In genomic region chr1:21631944-21632887, GRCh38 we compare ENCODE assay signal across 13 cellular contexts. TPM values are rescaled to one million over a fixed set of nuclear protein-coding genes. Genes with fewer than 3 reads are reported as not detected.
DNase-seq lines count a peak whose midpoint lies in the region; ATAC-seq and TF ChIP-seq lines count a peak whose summit lies in the region.
"Had no signal": no experiment of that assay in that cellular context is flagged by ENCODE, and none has a peak within 500 bp of the region (broad histone marks: within the 10 kb centered on the region; RNA-seq: fewer than 3 reads in every experiment).

No MANE protein-coding gene starts in this region.

- no peak overlapping the region for H4K8ac ChIP-seq in IMR-90 (ENCODE audit: low read depth in 2 of 2, low read length in 2 of 2)

- TF ChIP-seq CTCF in C4-2B (conservative IDR thresholded peaks at IDR 0.05) (no peak), IMR-90 (conservative IDR thresholded peaks at IDR 0.05; ENCODE audit: low read depth, low read length) (no peak), right lobe of liver (IDR thresholded peaks at IDR 0.05) (no peak), lower lobe of right lung (IDR thresholded peaks at IDR 0.05) (no peak)

- H3K23ac ChIP-seq in IMR-90 (ENCODE audit: low read depth, low read length) = no peak overlapping the region

- no peak overlapping the region for H3K9ac ChIP-seq in IMR-90 (ENCODE audit: low read depth, low read length)

- POLR2A ChIA-PET in IMR-90 (lab: Charles Lee; ENCODE audit: unreplicated experiment) = no interaction called here

- no peak overlapping the region for H3K4ac ChIP-seq in IMR-90 (ENCODE audit: low read depth, low read length)

- H2AK9ac ChIP-seq in IMR-90 (replicated peaks; ENCODE audit: low read depth, low read length, poor library complexity) = no peak overlapping the region

- dilution Hi-C loops in IMR-90 (cut with HindIII; ENCODE audit: low sequenced_read_pairs, unreplicated experiment) = no loop called here

- H3K9me3 ChIP-seq in IMR-90 (ENCODE audit: control insufficient read depth, insufficient read depth, low read length) (no peaks in the 10 kb centered on the region), right lobe of liver (no peaks in the 10 kb centered on the region), lower lobe of right lung (no peaks in the 10 kb centered on the region)

- H3K36me3 ChIP-seq in IMR-90 (ENCODE audit: control insufficient read depth, insufficient read depth, low read length) (no peaks in the 10 kb centered on the region), right lobe of liver (no peaks in the 10 kb centered on the region), lower lobe of right lung (no peaks in the 10 kb centered on the region)

- H4K91ac ChIP-seq in IMR-90 (ENCODE audit: insufficient read depth, low read depth, low read length) = no peak overlapping the region

- H2AK5ac ChIP-seq in IMR-90 (ENCODE audit: low read depth, low read length) = no peak overlapping the region

- H3K14ac ChIP-seq in IMR-90 (replicated peaks; ENCODE audit: low read depth, low read length) = no peak overlapping the region

- H4K5ac ChIP-seq in IMR-90 (ENCODE audit: low read depth, low read length) = no peak overlapping the region

- intact Hi-C loops in IMR-90 (cut with micrococcal nuclease) = no loop called here
- intact Hi-C loops in right lobe of liver (cut with DNase I) = no loop called here
- intact Hi-C loops in lower lobe of right lung (cut with DNase I) = no loop called here

- no peak overlapping the region for H2BK20ac ChIP-seq in IMR-90 (ENCODE audit: low read depth, low read length)

- H3K9me1 ChIP-seq in IMR-90 (ENCODE audit: insufficient read depth, low read length) = no peaks in the 10 kb centered on the region

- no peaks in the 10 kb centered on the region; the same call in 1 of the 2 replicates for H4K20me1 ChIP-seq in IMR-90 (ENCODE audit: insufficient read depth, low read length)

- DNase-seq in IMR-90 (no peak), SW480 (ENCODE audit: low spot score) (peak; percentile 60), right lobe of liver (peak in 2 of 3 donors; percentile 49 to 52), germinal center (ENCODE audit: low spot score) (no peak), lower lobe of right lung (no peak)
- DNase-seq: activated CD8-positive, alpha-beta memory T cell treated with anti-CD3 and anti-CD28 coated beads, Interleukin-2, amount 10 ng/mL, durations not matched to agents 7 days and 5 days; activated naive CD8-positive, alpha-beta T cell treated with anti-CD3 and anti-CD28 coated beads for 36 hours; C1 segment of cervical spinal cord; NCI-H1048; stimulated activated CD8-positive, alpha-beta memory T cell treated with anti-CD3 and anti-CD28 coated beads, Interleukin-4, amount 100 ng/mL, for 48 hours had no signal

- ATAC-seq in IMR-90 (ENCODE audit: low read depth) (0 out of 2 replicates have a peak, but pooled peaks have one; percentile 17), right lobe of liver (peak; percentile 3 to 46 (median 34)), HG02763 (IDR thresholded peaks at IDR 0.05; ENCODE audit: unreplicated experiment) (no peak), GM21786 (IDR thresholded peaks at IDR 0.05; ENCODE audit: unreplicated experiment) (no peak), lower lobe of right lung (no peak)
- ATAC-seq: activated CD8-positive, alpha-beta memory T cell treated with anti-CD3 and anti-CD28 coated beads, Interleukin-2, amount 10 ng/mL, durations not matched to agents 7 days and 5 days had no signal

- H2BK5ac ChIP-seq in IMR-90 (ENCODE audit: low read depth, low read length, poor library complexity, severe bottlenecking) = no peak overlapping the region

- H2BK15ac ChIP-seq in IMR-90 (ENCODE audit: low read depth, low read length) = no peak overlapping the region

- H3K4me2 ChIP-seq in IMR-90 (ENCODE audit: low read depth, low read length) = no peak overlapping the region

- CTCF ChIA-PET in IMR-90 (lab: Yijun Ruan, JAX) = no interaction called here

- no peak overlapping the region for H3K18ac ChIP-seq in IMR-90 (ENCODE audit: low read depth, low read length)

- H3K4me1 ChIP-seq in IMR-90 (ENCODE audit: control insufficient read depth, insufficient read depth, low read length) (peaks cover 3% of the 10 kb centered on the region; the same call in 1 of the 2 replicates), right lobe of liver (peaks cover 0 to 12% (median 4%) of the 10 kb centered on the region in 4 donors), lower lobe of right lung (peaks cover 10% of the 10 kb centered on the region)

- H3K27me3 ChIP-seq in IMR-90 (ENCODE audit: control insufficient read depth, insufficient read depth, low read length) (peaks cover 64% of the 10 kb centered on the region), right lobe of liver (no peaks in the 10 kb centered on the region), lower lobe of right lung (ENCODE audit: low read depth) (peaks cover 33% of the 10 kb centered on the region)

- 58% methylated on average over 2 of the region's 19 CpGs; no CpG with 5 or more reads in 1 of the 2 experiments for WGBS in IMR-90 (ENCODE audit: extremely low coverage in 2 of 2, insufficient read length in 1 of 2), 2 experiments
- 29% methylated on average over 12 of the region's 19 CpGs for WGBS in right lobe of liver (ENCODE audit: insufficient coverage, low coverage, low lambda C conversion rate, missing lambda C conversion rate)

- H3K56ac ChIP-seq in IMR-90 (ENCODE audit: extremely low read depth, insufficient read depth, low read length) = no peak overlapping the region

- H2BK120ac ChIP-seq in IMR-90 (ENCODE audit: low read depth, low read length) = no peak overlapping the region

- H2AFZ ChIP-seq in IMR-90 (replicated peaks; ENCODE audit: low read length, poor library complexity) = peak overlapping the region; percentile 63

- in situ Hi-C loops in IMR-90 (cut with MboI; ENCODE audit: low sequenced_read_pairs) = no loop called here

- BruUV-seq in IMR-90 (replicated peaks; lab: Mats Ljungman, UMichigan) = no TSS peak

- H3K4me3 ChIP-seq in IMR-90 (ENCODE audit: insufficient read depth, low read depth, low read length) (no peak overlapping the region), right lobe of liver (no peak overlapping the region), lower lobe of right lung (no peak overlapping the region)

- TF ChIP-seq RAD21 in IMR-90 (IDR thresholded peaks at IDR 0.05; ENCODE audit: low read length) = no peak

- TF ChIP-seq POLR2A in IMR-90 (IDR thresholded peaks at IDR 0.05; ENCODE audit: low read depth, low read length) (no peak), right lobe of liver (IDR thresholded peaks at IDR 0.05) (no peak)

- no peaks in the 10 kb centered on the region for H3K79me1 ChIP-seq in IMR-90 (ENCODE audit: low read depth in 1 of 2, low read length in 2 of 2)

- H3K27ac ChIP-seq in C4-2B = peak overlapping the region; percentile 93
- no peak overlapping the region for H3K27ac ChIP-seq in IMR-90 (ENCODE audit: insufficient read depth, low read length)
- H3K27ac ChIP-seq in right lobe of liver = no peak overlapping the region
- H3K27ac ChIP-seq in lower lobe of right lung = no peak overlapping the region

TF ChIP-seq in IMR-90, 13 proteins besides CTCF, POLR2A, EP300 and RAD21:
- TF ChIP-seq SMC3 (IDR thresholded peaks at IDR 0.05; ENCODE audit: low read depth, low read length) = no peak
- TF ChIP-seq MAFK (IDR thresholded peaks at IDR 0.05; ENCODE audit: low read depth, low read length) = no peak
- TF ChIP-seq MAZ (IDR thresholded peaks at IDR 0.05; ENCODE audit: borderline replicate concordance, low read depth, low read length) = no peak
- TF ChIP-seq RCOR1 (IDR thresholded peaks at IDR 0.05; ENCODE audit: insufficient replicate concordance, low read length) = no peak
- TF ChIP-seq FOS (IDR thresholded peaks at IDR 0.05; ENCODE audit: low read depth, low read length) = no peak
- no peak for TF ChIP-seq BHLHE40 (IDR thresholded peaks at IDR 0.05; ENCODE audit: low read depth, low read length)
- no peak for TF ChIP-seq CEBPB (IDR thresholded peaks at IDR 0.05; ENCODE audit: low read depth, low read length)
- TF ChIP-seq, protein P1, sequence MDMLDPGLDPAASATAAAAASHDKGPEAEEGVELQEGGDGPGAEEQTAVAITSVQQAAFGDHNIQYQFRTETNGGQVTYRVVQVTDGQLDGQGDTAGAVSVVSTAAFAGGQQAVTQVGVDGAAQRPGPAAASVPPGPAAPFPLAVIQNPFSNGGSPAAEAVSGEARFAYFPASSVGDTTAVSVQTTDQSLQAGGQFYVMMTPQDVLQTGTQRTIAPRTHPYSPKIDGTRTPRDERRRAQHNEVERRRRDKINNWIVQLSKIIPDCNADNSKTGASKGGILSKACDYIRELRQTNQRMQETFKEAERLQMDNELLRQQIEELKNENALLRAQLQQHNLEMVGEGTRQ (IDR thresholded peaks at IDR 0.05; ENCODE audit: low read depth, low read length) = no peak
- TF ChIP-seq NFE2L2 (IDR thresholded peaks at IDR 0.05; ENCODE audit: low read depth, low read length) = no peak
- no peak for TF ChIP-seq MXI1 (IDR thresholded peaks at IDR 0.05; ENCODE audit: borderline replicate concordance, low read depth, low read length)
- TF ChIP-seq RFX5 (IDR thresholded peaks at IDR 0.05; ENCODE audit: low read depth, low read length) = no peak
TF ChIP-seq in IMR-90: peak in this region for 0.

RNA-seq across cellular contexts. Expression of gene RAP1GAP, which starts 36.9 kb away (rescaled TPM):
- total RNA-seq in IMR-90 (2012; rRNA removed) = under 0.01 TPM in 1 of 2 replicates, not detected in the other
- polyA plus RNA-seq in IMR-90 (2012; rRNA removed) = 0.10 and 0.20 TPM in 2 replicates
- polyA plus RNA-seq in IMR-90 (2012; cell fraction: cytosol; rRNA removed) = 0.05 and 0.08 TPM in 2 replicates
- polyA plus RNA-seq in IMR-90 (2012; cell fraction: nucleus; rRNA removed; ENCODE audit: low replicate concordance) = 0.21 and 0.33 TPM in 2 replicates
- 10 to 100 TPM in 5 of 6 experiments, 1 to 10 TPM in 1; 8.0 to 38.1 (median 22.2) TPM for total RNA-seq in right lobe of liver
- 33.7 TPM for total RNA-seq in lower lobe of right lung

Comparison
In these comparisons a context has a peak if more than half of its experiments do, and no peak if none do; other contexts are left out.
1. ATAC-seq: peak in IMR-90 (single experiment) and right lobe of liver (4 of 4); none in HG02763 (single experiment), GM21786 (single experiment) and lower lobe of right lung (0 of 2).
2. DNase-seq: peak in SW480 (single experiment) and right lobe of liver (2 of 3); none in IMR-90 (single experiment), germinal center (single experiment) and lower lobe of right lung (single experiment).